In genomic region chr1:185551008-185551407, GRCh38 we compare ENCODE assay signal across 19 cellular contexts.
"Had no signal": no experiment of that assay in that cellular context is flagged by ENCODE, and none has a peak within 500 bp of the region (broad histone marks: within the 10 kb centered on the region; RNA-seq: fewer than 3 reads in every experiment).

No MANE protein-coding gene starts in this region.

- DNase-seq: activated CD4-positive, alpha-beta T cell treated with anti-CD3 and anti-CD28 coated beads, Interleukin-2, amount 10 ng/mL, durations not matched to agents 24 days and 14 days; activated CD4-positive, CD25-positive, alpha-beta regulatory T cell; activated CD8-positive, alpha-beta memory T cell treated with anti-CD3 and anti-CD28 coated beads, Interleukin-2, amount 50 U/mL, for 4 hours; activated CD8-positive, alpha-beta T cell treated with anti-CD3 and anti-CD28 coated beads, Interleukin-2, amount 10 ng/mL, durations not matched to agents 7 days and 5 days; activated effector memory CD4-positive, alpha-beta T cell treated with anti-CD3 and anti-CD28 coated beads, Interleukin-2, amount 50 U/mL, for 16 hours; activated T-cell treated with anti-CD3 and anti-CD28 coated beads, Interleukin-2, amount 50 U/mL, for 48 hours; amniotic stem cell; central memory CD4-positive, alpha-beta T cell; cortex of kidney; effector CD4-positive, alpha-beta T cell; esophagus squamous epithelium; mammary epithelial cell; mucosa of descending colon; naive thymus-derived CD8-positive, alpha-beta T cell; stimulated activated CD4-positive, alpha-beta T cell treated with anti-CD3 and anti-CD28 coated beads, Interleukin-4, amount 100 ng/mL, for 24 hours; stimulated activated naive CD4-positive, alpha-beta T cell had no signal

- H3K36me3 ChIP-seq: esophagus squamous epithelium, tibial nerve had no signal

- H3K4me1 ChIP-seq: esophagus squamous epithelium, parathyroid adenoma had no signal

- H3K9me3 ChIP-seq: esophagus squamous epithelium, mucosa of descending colon, tibial nerve had no signal

- H3K9ac ChIP-seq: parathyroid adenoma had no signal

- H3K27ac ChIP-seq: esophagus squamous epithelium, parathyroid adenoma, skin epidermis, tibial nerve had no signal

- H3K4me3 ChIP-seq: esophagus squamous epithelium, mucosa of descending colon, skin epidermis, tibial nerve had no signal

- H2AFZ ChIP-seq: parathyroid adenoma had no signal

- H3K79me2 ChIP-seq: parathyroid adenoma had no signal

- H3K27me3 ChIP-seq: esophagus squamous epithelium, tibial nerve had no signal
